15 cellular contexts compared by ENCODE assay signal in genomic region chr20:4040283-4041179, GRCh38. TPM values are rescaled to one million over a fixed set of nuclear protein-coding genes. Genes with fewer than 3 reads are reported as not detected.
DNase-seq lines count a peak whose midpoint lies in the region; ATAC-seq, FAIRE-seq and TF ChIP-seq lines count a peak whose summit lies in the region.
"Had no signal": no experiment of that assay in that cellular context is flagged by ENCODE, and none has a peak within 500 bp of the region (broad histone marks: within the 10 kb centered on the region; RNA-seq: fewer than 3 reads in every experiment).

No MANE protein-coding gene starts in this region.

- TF ChIP-seq POLR2A in GM12892 (IDR thresholded peaks at IDR 0.05; ENCODE audit: low read depth, low read length), result no peak

- no peaks in the 10 kb centered on the region for H3K9me3 Mint-ChIP-seq in activated T-helper 17 cell treated with anti-CD3 and anti-CD28 coated beads, Interleukin-2, amount 50 U/mL, for 72 hours

- H3K4me3 Mint-ChIP-seq in activated T-helper 17 cell treated with anti-CD3 and anti-CD28 coated beads, Interleukin-2, amount 50 U/mL, for 72 hours, result no peak overlapping the region
- H3K4me3 Mint-ChIP-seq: brain had no signal

- H3K9me3 ChIP-seq in neutrophil (no peaks in the 10 kb centered on the region), OCI-LY7 (ENCODE audit: low read length) (0 out of 2 replicates have a peak, but pooled peaks cover 4% of the 10 kb centered on the region)
- H3K9me3 ChIP-seq: thoracic aorta had no signal

- no peak for ATAC-seq in activated T-helper 17 cell treated with anti-CD3 and anti-CD28 coated beads, Interleukin-2, amount 50 U/mL, for 72 hours (replicated peaks)
- ATAC-seq: left ventricle myocardium superior had no signal

- no peaks in the 10 kb centered on the region for H3K36me3 Mint-ChIP-seq in activated T-helper 17 cell treated with anti-CD3 and anti-CD28 coated beads, Interleukin-2, amount 50 U/mL, for 72 hours (ENCODE audit: low read depth)
- H3K36me3 Mint-ChIP-seq: brain had no signal

- H3K27ac ChIP-seq in neutrophil (peak overlapping the region; percentile 57), OCI-LY7 (ENCODE audit: low read depth, low read length, poor library complexity, severe bottlenecking) (no peak overlapping the region)
- H3K27ac ChIP-seq: thoracic aorta had no signal

- no peak for TF ChIP-seq CTCF in fibroblast of the aortic adventitia (IDR thresholded peaks at IDR 0.05; ENCODE audit: insufficient read depth, low read length)
- no peak for TF ChIP-seq CTCF in neutrophil (IDR thresholded peaks at IDR 0.05)
- no peak for TF ChIP-seq CTCF in OCI-LY7 (conservative IDR thresholded peaks at IDR 0.05; ENCODE audit: low read length)

- no peaks in the 10 kb centered on the region for H3K27me3 ChIP-seq in neutrophil

- no peak for FAIRE-seq in GM12892 (lab: Jason Lieb, UNC)

- H3K4me3 ChIP-seq in fibroblast of the aortic adventitia (ENCODE audit: low read depth, low read length) (no peak overlapping the region), neutrophil (ENCODE audit: low read depth in 1 of 2, low read length in 1 of 2) (no peak overlapping the region), OCI-LY7 (ENCODE audit: low read depth, low read length, poor library complexity, severe bottlenecking) (no peak overlapping the region)
- H3K4me3 ChIP-seq: thoracic aorta had no signal

- peak overlapping the region; percentile 13 for H3K27ac Mint-ChIP-seq in activated T-helper 17 cell treated with anti-CD3 and anti-CD28 coated beads, Interleukin-2, amount 50 U/mL, for 72 hours

- H3K9me2 ChIP-seq in OCI-LY7 (ENCODE audit: insufficient read depth, low read length), result no peaks in the 10 kb centered on the region

- intact Hi-C loops in OCI-LY7 (cut with micrococcal nuclease; ENCODE audit: unreplicated experiment), result no loop called here

- peaks cover 3% of the 10 kb centered on the region for H3K27me3 Mint-ChIP-seq in activated T-helper 17 cell treated with anti-CD3 and anti-CD28 coated beads, Interleukin-2, amount 50 U/mL, for 72 hours

- CTCF ChIA-PET in OCI-LY7 (lab: Charles Lee; ENCODE audit: unreplicated experiment), result interaction anchor here (0.6 kb wide), 1 partner anchor 1273 kb away, joined by 3 read pairs; no protein-coding TSS in a partner anchor

- H3K36me3 ChIP-seq in neutrophil, result no peaks in the 10 kb centered on the region
- no peaks in the 10 kb centered on the region for H3K36me3 ChIP-seq in OCI-LY7 (ENCODE audit: insufficient read depth, low read length)
- H3K36me3 ChIP-seq: thoracic aorta had no signal

- POLR2A ChIA-PET in OCI-LY7 (lab: Charles Lee), result no interaction called here

- H3K79me2 ChIP-seq in OCI-LY7 (ENCODE audit: insufficient read depth, low read depth, low read length), result no peaks in the 10 kb centered on the region

- H3K4me1 Mint-ChIP-seq in activated T-helper 17 cell treated with anti-CD3 and anti-CD28 coated beads, Interleukin-2, amount 50 U/mL, for 72 hours, result peaks cover 8% of the 10 kb centered on the region

- no peak overlapping the region for H3K4me2 ChIP-seq in OCI-LY7 (ENCODE audit: low read length)

- H2AFZ ChIP-seq in OCI-LY7 (ENCODE audit: low read length), result no peak overlapping the region

- peak; percentile 42 for DNase-seq in EH (ENCODE audit: low read depth)
- peak; percentile 61 for DNase-seq in fibroblast of the aortic adventitia (ENCODE audit: low read depth)
- no peak for DNase-seq in GM12892 (ENCODE audit: insufficient read length)
- DNase-seq in NCI-H2196 (lab: John Stamatoyannopoulos, UW; ENCODE audit: unreplicated experiment), result no peak
- no peak for DNase-seq in retina
- no peak for DNase-seq in OCI-LY7 (ENCODE audit: low spot score)
- DNase-seq: activated CD4-positive, alpha-beta T cell treated with anti-CD3 and anti-CD28 coated beads for 48 hours; left ventricle myocardium superior; NCI-H1417; occipital lobe; OCI-M1 had no signal

- no peaks in the 10 kb centered on the region for H4K20me1 ChIP-seq in OCI-LY7 (ENCODE audit: insufficient read depth, low read length)

- no TSS peak for BruUV-seq in OCI-LY7 (replicated peaks; lab: Mats Ljungman, UMichigan)

- H3K4me1 ChIP-seq in neutrophil (ENCODE audit: control insufficient read depth in 1 of 2, insufficient read depth in 1 of 2, low read depth in 1 of 2, low read length in 1 of 2), result peaks cover 55 to 65% of the 10 kb centered on the region in 2 experiments
- peaks cover 9% of the 10 kb centered on the region for H3K4me1 ChIP-seq in OCI-LY7 (ENCODE audit: insufficient read depth, low read length, poor library complexity, severe bottlenecking)

RNA-seq across cellular contexts. Expression of gene RNF24, which starts 25.2 kb away (rescaled TPM):
- 10 to 100 TPM; 20.1 to 47.9 TPM for total RNA-seq in activated T-helper 17 cell treated with anti-CD3 and anti-CD28 coated beads, Interleukin-2, amount 50 U/mL, for 72 hours
- total RNA-seq in fibroblast of the aortic adventitia (ENCODE audit: low replicate concordance) (17.6 and 61.2 TPM in 2 replicates), OCI-LY7 (2022) (0.74 and 1.1 TPM in 2 replicates)
- 5.8 TPM for polyA plus RNA-seq in GM12892 (2012; ENCODE audit: missing spikeins)
- 0.85 TPM in 2 replicates for total RNA-seq in OCI-LY7 (2014; rRNA removed; shearing (Covaris generic))

Comparison
In these comparisons a context has a peak if more than half of its experiments do, and no peak if none do; other contexts are left out.
1. DNase-seq: peak in EH (single experiment) and fibroblast of the aortic adventitia (single experiment); none in GM12892 (single experiment), NCI-H2196 (single experiment), retina (single experiment) and OCI-LY7 (single experiment).